ENCODE assay signal across 8 cellular contexts in the genomic region with DNA sequence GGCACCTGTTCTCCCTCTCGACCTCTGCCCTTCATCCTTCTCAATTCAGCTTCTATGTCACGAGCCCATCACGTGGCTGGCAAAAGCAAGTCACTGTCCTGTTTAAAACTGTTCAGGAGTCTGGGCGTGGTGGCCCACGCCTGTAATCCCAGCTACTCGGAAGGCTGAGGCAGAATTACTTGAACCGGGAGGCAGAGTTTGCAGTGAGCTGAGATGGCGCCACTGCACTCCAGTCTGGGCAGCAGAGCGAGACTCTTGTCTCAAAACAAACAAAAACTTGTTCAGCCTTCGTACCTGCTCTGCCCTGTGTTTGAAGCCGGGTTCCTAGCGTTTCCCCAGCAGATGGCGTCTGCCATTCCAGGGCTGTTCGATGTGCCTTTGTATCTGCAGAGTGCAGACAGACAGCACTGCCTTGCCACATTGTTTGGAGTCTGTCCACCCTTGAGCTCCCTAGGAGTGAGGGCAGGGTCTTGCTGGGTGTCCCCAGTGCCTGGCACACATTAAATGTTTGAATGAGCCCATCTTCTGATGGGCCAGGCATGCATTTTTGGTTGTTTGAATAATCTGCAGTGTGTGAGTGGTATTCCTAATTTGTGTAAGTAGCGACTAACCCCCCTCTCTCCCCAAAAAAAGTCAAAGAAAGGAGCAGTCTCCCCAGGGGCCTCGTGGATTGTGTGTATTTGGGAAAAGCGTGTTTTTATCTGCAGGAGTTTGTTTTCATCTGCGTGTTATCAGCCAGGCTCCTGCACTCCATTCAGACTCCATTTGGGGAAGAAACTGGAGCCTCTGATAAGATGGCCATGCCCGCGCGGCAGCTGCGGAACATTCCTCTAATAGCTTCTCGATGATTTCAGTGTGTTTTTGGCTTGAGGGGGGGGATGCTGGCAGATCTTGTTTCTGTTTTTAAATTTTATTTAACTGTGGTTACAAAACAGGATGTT.
DNase-seq lines count a peak whose midpoint lies in the region; ATAC-seq and TF ChIP-seq lines count a peak whose summit lies in the region.

No MANE protein-coding gene starts in this region.

- H3K4me1 Mint-ChIP-seq in nephron: peaks cover 24% of the 10 kb centered on the region

- no peaks in the 10 kb centered on the region for H3K9me3 ChIP-seq in RWPE2 (ENCODE audit: severe bottlenecking)

- H3K4me3 ChIP-seq in RWPE2 (ENCODE audit: severe bottlenecking): no peak overlapping the region
- H3K4me3 ChIP-seq in epithelial cell of proximal tubule (ENCODE audit: low read depth, low read length): no peak overlapping the region

- H3K9me3 Mint-ChIP-seq in nephron: no peaks in the 10 kb centered on the region

- H3K36me3 ChIP-seq in RWPE2 (ENCODE audit: low read depth): peaks cover 18% of the 10 kb centered on the region

- peaks cover 47% of the 10 kb centered on the region for H3K36me3 Mint-ChIP-seq in nephron (ENCODE audit: low read depth)

- peak overlapping the region; percentile 93 to 97 (median 96) for H3K27ac Mint-ChIP-seq in nephron

- ATAC-seq in RWPE2 (ENCODE audit: low read depth): peak; percentile 54; the same call in 1 of the 3 replicates

- TF ChIP-seq CTCF in RWPE2 (IDR thresholded peaks at IDR 0.05; ENCODE audit: poor library complexity, severe bottlenecking): peak; percentile 55
- TF ChIP-seq CTCF in epithelial cell of proximal tubule (conservative IDR thresholded peaks at IDR 0.05; ENCODE audit: low read depth, low read length): peak; percentile 73
- TF ChIP-seq CTCF in nephron (IDR thresholded peaks at IDR 0.05; ENCODE audit: unreplicated experiment in 3 of 3): peak; percentile 20 to 45 (median 21)

- no peak overlapping the region for H3K27ac ChIP-seq in RWPE2 (ENCODE audit: poor library complexity, severe bottlenecking)

- no peaks in the 10 kb centered on the region for H3K27me3 Mint-ChIP-seq in nephron (ENCODE audit: low read depth)

- DNase-seq in DMS53 treated with DMSO at 0.1 percent for 48 hours (lab: John Stamatoyannopoulos, UW; ENCODE audit: unreplicated experiment) (peak; percentile 86), HK-2 (ENCODE audit: unreplicated experiment) (peak; percentile 25), RWPE2 (ENCODE audit: low spot score) (no peak), epithelial cell of proximal tubule (ENCODE audit: low read depth) (peak; percentile 25), NK-92 (lab: John Stamatoyannopoulos, UW; ENCODE audit: unreplicated experiment) (no peak)
- DNase-seq in effector CD8-positive, alpha-beta T cell (lab: John Stamatoyannopoulos, UW): no peak
- DNase-seq in activated CD8-positive, alpha-beta memory T cell treated with anti-CD3 and anti-CD28 coated beads, Interleukin-2, amount 50 U/mL, for 48 hours: no peak

- H3K4me3 Mint-ChIP-seq in nephron: peak overlapping the region in 2 of 3 experiments; percentile 33 to 78

- no peaks in the 10 kb centered on the region for H3K4me1 ChIP-seq in RWPE2 (ENCODE audit: insufficient read depth, poor library complexity, severe bottlenecking)

- H3K27me3 ChIP-seq in RWPE2 (ENCODE audit: insufficient read depth, poor library complexity, severe bottlenecking): no peaks in the 10 kb centered on the region

Comparison
In these comparisons a context has a peak if more than half of its experiments do, and no peak if none do; other contexts are left out.
1. DNase-seq: peak in DMS53 treated with DMSO at 0.1 percent for 48 hours (single experiment), HK-2 (single experiment) and epithelial cell of proximal tubule (single experiment); none in RWPE2 (single experiment), effector CD8-positive, alpha-beta T cell (single experiment), NK-92 (single experiment) and activated CD8-positive, alpha-beta memory T cell treated with anti-CD3 and anti-CD28 coated beads, Interleukin-2, amount 50 U/mL, for 48 hours (single experiment).
2. CTCF ChIP-seq: peak in every context shown above with its lines; median percentile 73 in epithelial cell of proximal tubule; 55 in RWPE2; 21 in nephron.